In genomic region chr9:137150485-137151060, GRCh38 we compare ENCODE assay signal across 9 cellular contexts. TPM values are rescaled to one million over a fixed set of nuclear protein-coding genes. Genes with fewer than 3 reads are reported as not detected.
DNase-seq lines count a peak whose midpoint lies in the region; ATAC-seq and TF ChIP-seq lines count a peak whose summit lies in the region.
"Had no signal": no experiment of that assay in that cellular context is flagged by ENCODE, and none has a peak within 500 bp of the region (broad histone marks: within the 10 kb centered on the region; RNA-seq: fewer than 3 reads in every experiment).

No MANE protein-coding gene starts in this region.

- H2AFZ ChIP-seq in Karpas-422 (ENCODE audit: low read length): no peak overlapping the region

- no peaks in the 10 kb centered on the region for H3K79me2 ChIP-seq in Karpas-422 (ENCODE audit: low read length)

- H3K27ac Mint-ChIP-seq in T-helper 1 cell treated with Interleukin-12 subunit alpha and Interleukin-12 subunit beta and Interleukin-4 antibody, amounts not matched to agents 30 μg/mL and 1 μg/mL, for 36 hours: peak overlapping the region; percentile 80
- no peak overlapping the region for H3K27ac Mint-ChIP-seq in activated T-helper 1 cell treated with anti-CD3 and anti-CD28 coated beads, Interleukin-12 subunit alpha, Interleukin-12 subunit beta, Interleukin-2, Interleukin-4 antibody, amounts not matched to agents 30 ng/mL and 10 ng/mL and 1 ng/mL, durations not matched to agents 14 hours and 24 hours and 36 hours

- peaks cover 10% of the 10 kb centered on the region for H3K4me1 Mint-ChIP-seq in T-helper 1 cell treated with Interleukin-12 subunit alpha and Interleukin-12 subunit beta and Interleukin-4 antibody, amounts not matched to agents 30 μg/mL and 1 μg/mL, for 36 hours (ENCODE audit: low read depth)
- peaks cover 4% of the 10 kb centered on the region for H3K4me1 Mint-ChIP-seq in activated T-helper 1 cell treated with anti-CD3 and anti-CD28 coated beads, Interleukin-12 subunit alpha, Interleukin-12 subunit beta, Interleukin-2, Interleukin-4 antibody, amounts not matched to agents 30 ng/mL and 10 ng/mL and 1 ng/mL, durations not matched to agents 14 hours and 24 hours and 36 hours (ENCODE audit: low read depth)

- TF ChIP-seq CTCF in GM10266 (IDR thresholded peaks at IDR 0.05; ENCODE audit: control insufficient read depth, insufficient read depth, low read depth, missing control alignments): no peak

- H3K27me3 ChIP-seq in Karpas-422 (ENCODE audit: low read length): no peaks in the 10 kb centered on the region

- H3K27ac ChIP-seq in Karpas-422 (ENCODE audit: low read length): no peak overlapping the region

- peaks cover 7% of the 10 kb centered on the region for H3K4me1 ChIP-seq in Karpas-422 (ENCODE audit: low read length)

- H3K9ac ChIP-seq in Karpas-422 (ENCODE audit: low read length): no peak overlapping the region

- H3K9me3 ChIP-seq in Karpas-422 (ENCODE audit: low read length): no peaks in the 10 kb centered on the region

- H3K4me3 Mint-ChIP-seq in T-helper 1 cell treated with Interleukin-12 subunit alpha and Interleukin-12 subunit beta and Interleukin-4 antibody, amounts not matched to agents 30 μg/mL and 1 μg/mL, for 36 hours: no peak overlapping the region
- H3K4me3 Mint-ChIP-seq in activated T-helper 1 cell treated with anti-CD3 and anti-CD28 coated beads, Interleukin-12 subunit alpha, Interleukin-12 subunit beta, Interleukin-2, Interleukin-4 antibody, amounts not matched to agents 30 ng/mL and 10 ng/mL and 1 ng/mL, durations not matched to agents 14 hours and 24 hours and 36 hours: no peak overlapping the region

- no peaks in the 10 kb centered on the region for H3K36me3 Mint-ChIP-seq in T-helper 1 cell treated with Interleukin-12 subunit alpha and Interleukin-12 subunit beta and Interleukin-4 antibody, amounts not matched to agents 30 μg/mL and 1 μg/mL, for 36 hours (ENCODE audit: low read depth)
- no peaks in the 10 kb centered on the region for H3K36me3 Mint-ChIP-seq in activated T-helper 1 cell treated with anti-CD3 and anti-CD28 coated beads, Interleukin-12 subunit alpha, Interleukin-12 subunit beta, Interleukin-2, Interleukin-4 antibody, amounts not matched to agents 30 ng/mL and 10 ng/mL and 1 ng/mL, durations not matched to agents 14 hours and 24 hours and 36 hours (ENCODE audit: low read depth)

- intact Hi-C loops in activated T-helper 1 cell treated with anti-CD3 and anti-CD28 coated beads, Interleukin-12 subunit alpha, Interleukin-12 subunit beta, Interleukin-2, Interleukin-4 antibody, amounts not matched to agents 30 ng/mL and 10 ng/mL and 1 ng/mL, durations not matched to agents 14 hours and 24 hours and 36 hours (cut with micrococcal nuclease): loop anchor here (1.0 to 10.0 kb wide), 7 partner anchors 50 to 402 kb away; partner anchors contain the start of genes ABCA2, MRPL41, NDOR1 and PAXX

- peak; percentile 40 for ATAC-seq in GM21528 (IDR thresholded peaks at IDR 0.05; ENCODE audit: low FRiP score, unreplicated experiment)

- H3K4me3 ChIP-seq in Karpas-422 (ENCODE audit: low read length): no peak overlapping the region

- no peaks in the 10 kb centered on the region for H4K20me1 ChIP-seq in Karpas-422 (ENCODE audit: insufficient read depth, low read depth, low read length)

- no peak overlapping the region for H3K4me2 ChIP-seq in Karpas-422 (ENCODE audit: low read depth, low read length, poor library complexity, severe bottlenecking)

- H3K9me3 Mint-ChIP-seq in T-helper 1 cell treated with Interleukin-12 subunit alpha and Interleukin-12 subunit beta and Interleukin-4 antibody, amounts not matched to agents 30 μg/mL and 1 μg/mL, for 36 hours: no peaks in the 10 kb centered on the region
- no peaks in the 10 kb centered on the region for H3K9me3 Mint-ChIP-seq in activated T-helper 1 cell treated with anti-CD3 and anti-CD28 coated beads, Interleukin-12 subunit alpha, Interleukin-12 subunit beta, Interleukin-2, Interleukin-4 antibody, amounts not matched to agents 30 ng/mL and 10 ng/mL and 1 ng/mL, durations not matched to agents 14 hours and 24 hours and 36 hours

- peaks cover 8% of the 10 kb centered on the region for H3K27me3 Mint-ChIP-seq in T-helper 1 cell treated with Interleukin-12 subunit alpha and Interleukin-12 subunit beta and Interleukin-4 antibody, amounts not matched to agents 30 μg/mL and 1 μg/mL, for 36 hours (ENCODE audit: low read depth)
- H3K27me3 Mint-ChIP-seq in activated T-helper 1 cell treated with anti-CD3 and anti-CD28 coated beads, Interleukin-12 subunit alpha, Interleukin-12 subunit beta, Interleukin-2, Interleukin-4 antibody, amounts not matched to agents 30 ng/mL and 10 ng/mL and 1 ng/mL, durations not matched to agents 14 hours and 24 hours and 36 hours (ENCODE audit: insufficient read depth): peaks cover 2% of the 10 kb centered on the region

- H3K36me3 ChIP-seq in Karpas-422 (ENCODE audit: insufficient read depth, low read length): no peaks in the 10 kb centered on the region

- DNase-seq in GM10266 (ENCODE audit: extremely low spot score) (peak; percentile 94), Karpas-422 (peak; percentile 97), midbrain (lab: John Stamatoyannopoulos, UW) (no peak), foreskin melanocyte (no peak)
- DNase-seq in stimulated activated CD4-positive, alpha-beta T cell treated with anti-CD3 and anti-CD28 coated beads, Interleukin-15, amount 100 ng/mL, for 48 hours (ENCODE audit: low read depth in 2 of 2): peak; percentile 68 to 74
- no peak for DNase-seq in activated T-helper 1 cell treated with anti-CD3 and anti-CD28 coated beads, Interleukin-12 subunit alpha, Interleukin-12 subunit beta, Interleukin-2, Interleukin-4 antibody, amounts not matched to agents 30 ng/mL and 10 ng/mL and 1 ng/mL, durations not matched to agents 14 hours and 24 hours and 36 hours (ENCODE audit: low spot score)

- H3K9me2 ChIP-seq in Karpas-422 (replicated peaks; ENCODE audit: insufficient read depth, low read length): no peaks in the 10 kb centered on the region

RNA-seq across cellular contexts. Expression of gene GRIN1, which starts 11.6 kb away (rescaled TPM):
- not detected in 2 replicates for total RNA-seq in Karpas-422 (2014; rRNA removed; shearing (Covaris generic); ENCODE audit: low replicate concordance)
- total RNA-seq in activated T-helper 1 cell treated with anti-CD3 and anti-CD28 coated beads, Interleukin-12 subunit alpha, Interleukin-12 subunit beta, Interleukin-2, Interleukin-4 antibody, amounts not matched to agents 30 ng/mL and 10 ng/mL and 1 ng/mL, durations not matched to agents 14 hours and 24 hours and 36 hours: 0.05 TPM in 2 replicates

RNA-seq across cellular contexts. Expression of gene LRRC26, which starts 19.3 kb away (rescaled TPM):
- not detected in 2 replicates for total RNA-seq in Karpas-422 (2014; rRNA removed; shearing (Covaris generic); ENCODE audit: low replicate concordance)
- total RNA-seq in activated T-helper 1 cell treated with anti-CD3 and anti-CD28 coated beads, Interleukin-12 subunit alpha, Interleukin-12 subunit beta, Interleukin-2, Interleukin-4 antibody, amounts not matched to agents 30 ng/mL and 10 ng/mL and 1 ng/mL, durations not matched to agents 14 hours and 24 hours and 36 hours: 0.21 TPM in 1 of 2 replicates, not detected in the other
- total RNA-seq: LHCN-M2 had no signal

RNA-seq across cellular contexts. Expression of gene TMEM210, which starts 21.3 kb away (rescaled TPM):
- total RNA-seq in Karpas-422 (2014; rRNA removed; shearing (Covaris generic); ENCODE audit: low replicate concordance): not detected in 2 replicates
- total RNA-seq in activated T-helper 1 cell treated with anti-CD3 and anti-CD28 coated beads, Interleukin-12 subunit alpha, Interleukin-12 subunit beta, Interleukin-2, Interleukin-4 antibody, amounts not matched to agents 30 ng/mL and 10 ng/mL and 1 ng/mL, durations not matched to agents 14 hours and 24 hours and 36 hours: not detected in 2 replicates
- total RNA-seq: LHCN-M2 had no signal

RNA-seq across cellular contexts. Expression of gene DPP7, which starts 36.0 kb away (rescaled TPM):
- 114 and 237 TPM in 2 replicates for total RNA-seq in Karpas-422 (2014; rRNA removed; shearing (Covaris generic); ENCODE audit: low replicate concordance)
- 371 and 394 TPM in 2 replicates for total RNA-seq in activated T-helper 1 cell treated with anti-CD3 and anti-CD28 coated beads, Interleukin-12 subunit alpha, Interleukin-12 subunit beta, Interleukin-2, Interleukin-4 antibody, amounts not matched to agents 30 ng/mL and 10 ng/mL and 1 ng/mL, durations not matched to agents 14 hours and 24 hours and 36 hours

RNA-seq across cellular contexts. Expression of gene ANAPC2, which starts 37.8 kb away (rescaled TPM):
- total RNA-seq in Karpas-422 (2014; rRNA removed; shearing (Covaris generic); ENCODE audit: low replicate concordance): 16.8 and 28.0 TPM in 2 replicates
- total RNA-seq in activated T-helper 1 cell treated with anti-CD3 and anti-CD28 coated beads, Interleukin-12 subunit alpha, Interleukin-12 subunit beta, Interleukin-2, Interleukin-4 antibody, amounts not matched to agents 30 ng/mL and 10 ng/mL and 1 ng/mL, durations not matched to agents 14 hours and 24 hours and 36 hours: 62.5 and 63.6 TPM in 2 replicates

Comparison
In these comparisons a context has a peak if more than half of its experiments do, and no peak if none do; other contexts are left out.
1. DNase-seq: peak in GM10266 (single experiment), Karpas-422 (single experiment) and stimulated activated CD4-positive, alpha-beta T cell treated with anti-CD3 and anti-CD28 coated beads, Interleukin-15, amount 100 ng/mL, for 48 hours (2 of 2); none in midbrain (single experiment), foreskin melanocyte (single experiment) and activated T-helper 1 cell treated with anti-CD3 and anti-CD28 coated beads, Interleukin-12 subunit alpha, Interleukin-12 subunit beta, Interleukin-2, Interleukin-4 antibody, amounts not matched to agents 30 ng/mL and 10 ng/mL and 1 ng/mL, durations not matched to agents 14 hours and 24 hours and 36 hours (single experiment).